Comparison of ENCODE assay signal across 17 cellular contexts in genomic region chr15:66966256-66966655, GRCh38.
A peak's percentile ranks its signal among the peaks of the same experiment; 100 is the strongest.
DNase-seq lines count a peak whose midpoint lies in the region; ATAC-seq, FAIRE-seq and TF ChIP-seq lines count a peak whose summit lies in the region.
"Had no signal": no experiment of that assay in that cellular context is flagged by ENCODE, and none has a peak within 500 bp of the region (broad histone marks: within the 10 kb centered on the region; RNA-seq: fewer than 3 reads in every experiment).

No MANE protein-coding gene starts in this region.

- no peaks in the 10 kb centered on the region for H3K4me1 ChIP-seq in DND-41 (ENCODE audit: insufficient read depth, low read length)
- no peaks in the 10 kb centered on the region for H3K4me1 ChIP-seq in IMR-90 (ENCODE audit: control insufficient read depth, insufficient read depth, low read length)
- no peaks in the 10 kb centered on the region for H3K4me1 ChIP-seq in small intestine (ENCODE audit: control insufficient read depth in 2 of 2, insufficient read depth in 1 of 2, low read depth in 1 of 2, low read length in 1 of 2)

- H3K4me3 ChIP-seq in DND-41 (ENCODE audit: low read depth in 1 of 2, low read length in 2 of 2) (no peak overlapping the region), IMR-90 (ENCODE audit: insufficient read depth, low read depth, low read length) (no peak overlapping the region), astrocyte of the spinal cord (ENCODE audit: low read depth, low read length) (no peak overlapping the region), kidney epithelial cell (ENCODE audit: low read depth, low read length) (no peak overlapping the region), small intestine (ENCODE audit: low read depth in 1 of 2, low read length in 2 of 2) (no peak overlapping the region)

- H3K36me3 ChIP-seq in DND-41 (ENCODE audit: insufficient read depth, low read length) (no peaks in the 10 kb centered on the region), IMR-90 (ENCODE audit: control insufficient read depth, insufficient read depth, low read length) (no peaks in the 10 kb centered on the region), kidney epithelial cell (ENCODE audit: control insufficient read depth, insufficient read depth, low read length) (no peaks in the 10 kb centered on the region), small intestine (ENCODE audit: control insufficient read depth in 2 of 2, insufficient read depth in 2 of 2, low read length in 2 of 2) (no peaks in the 10 kb centered on the region)

- H3K9me3 ChIP-seq in DND-41 (ENCODE audit: insufficient read depth, low read length, severe bottlenecking), result no peaks in the 10 kb centered on the region
- no peaks in the 10 kb centered on the region for H3K9me3 ChIP-seq in IMR-90 (ENCODE audit: control insufficient read depth, insufficient read depth, low read length)
- no peaks in the 10 kb centered on the region for H3K9me3 ChIP-seq in small intestine (ENCODE audit: control insufficient read depth, low read depth)

- H4K5ac ChIP-seq in IMR-90 (ENCODE audit: low read depth, low read length), result no peak overlapping the region

- no peaks in the 10 kb centered on the region for H3K27me3 Mint-ChIP-seq in activated T-cell treated with anti-CD3 and anti-CD28 coated beads, Interleukin-2, amount 50 U/mL, for 24 hours
- H3K27me3 Mint-ChIP-seq: stimulated activated naive CD8-positive, alpha-beta T cell treated with anti-CD3 and anti-CD28 coated beads, Interleukin-15, amount 100 ng/mL, for 72 hours had no signal

- no peaks in the 10 kb centered on the region for H3K79me1 ChIP-seq in IMR-90 (ENCODE audit: low read depth in 1 of 2, low read length in 2 of 2)

- H2AFZ ChIP-seq in DND-41 (ENCODE audit: low read depth, low read length) (no peak overlapping the region), IMR-90 (replicated peaks; ENCODE audit: low read length, poor library complexity) (no peak overlapping the region)

- H2AK9ac ChIP-seq in IMR-90 (replicated peaks; ENCODE audit: low read depth, low read length, poor library complexity), result no peak overlapping the region

- CTCF ChIA-PET in IMR-90 (lab: Yijun Ruan, JAX), result interaction anchor here (1.2 kb wide), 1 partner anchor 10 kb away, joined by 6 read pairs; no protein-coding TSS in a partner anchor

- no peaks in the 10 kb centered on the region for H3K79me2 ChIP-seq in DND-41 (ENCODE audit: insufficient read depth, low read length)

- no peak for DNase-seq in DND-41
- DNase-seq in IMR-90, result no peak
- DNase-seq in astrocyte of the spinal cord (ENCODE audit: low read depth, low spot score), result no peak
- DNase-seq in kidney epithelial cell (ENCODE audit: low read depth), result no peak
- DNase-seq in activated T-cell treated with anti-CD3 and anti-CD28 coated beads, Interleukin-2, amount 50 U/mL, for 24 hours, result no peak
- DNase-seq in small intestine, result no peak
- DNase-seq in effector CD4-positive, alpha-beta T cell, result no peak
- DNase-seq: activated CD8-positive, alpha-beta T cell treated with anti-CD3 and anti-CD28 coated beads, Interleukin-2, amount 10 ng/mL, durations not matched to agents 7 days and 5 days; activated gamma-delta T cell; GDM1; NCI-H146; NCI-H524 treated with DMSO at 0.1 percent for 48 hours; stimulated activated naive CD8-positive, alpha-beta T cell treated with anti-CD3 and anti-CD28 coated beads, Interleukin-15, amount 100 ng/mL, for 72 hours had no signal

- no peaks in the 10 kb centered on the region for H3K4me1 Mint-ChIP-seq in activated T-cell treated with anti-CD3 and anti-CD28 coated beads, Interleukin-2, amount 50 U/mL, for 24 hours (ENCODE audit: low read depth)
- H3K4me1 Mint-ChIP-seq: naive thymus-derived CD8-positive, alpha-beta T cell; stimulated activated naive CD8-positive, alpha-beta T cell treated with anti-CD3 and anti-CD28 coated beads, Interleukin-15, amount 100 ng/mL, for 72 hours had no signal

- H3K56ac ChIP-seq in IMR-90 (ENCODE audit: extremely low read depth, insufficient read depth, low read length), result no peak overlapping the region

- H4K91ac ChIP-seq in IMR-90 (ENCODE audit: insufficient read depth, low read depth, low read length), result no peak overlapping the region

- no peak for ATAC-seq in DND-41 (ENCODE audit: insufficient read depth, low read depth)
- ATAC-seq in IMR-90 (ENCODE audit: low read depth), result no peak
- ATAC-seq in GM21528 (IDR thresholded peaks at IDR 0.05; ENCODE audit: low FRiP score, unreplicated experiment), result no peak
- ATAC-seq: activated CD8-positive, alpha-beta T cell treated with anti-CD3 and anti-CD28 coated beads, Interleukin-2, amount 10 ng/mL, durations not matched to agents 7 days and 5 days; naive thymus-derived CD8-positive, alpha-beta T cell; stimulated activated naive CD8-positive, alpha-beta T cell treated with anti-CD3 and anti-CD28 coated beads, Interleukin-15, amount 100 ng/mL, for 72 hours had no signal

- H4K20me1 ChIP-seq in DND-41 (ENCODE audit: insufficient read depth, low read length), result no peaks in the 10 kb centered on the region
- no peaks in the 10 kb centered on the region for H4K20me1 ChIP-seq in IMR-90 (ENCODE audit: insufficient read depth, low read length)

- no peaks in the 10 kb centered on the region for H3K9me1 ChIP-seq in IMR-90 (ENCODE audit: insufficient read depth, low read length)

- H3K27me3 ChIP-seq in DND-41 (ENCODE audit: insufficient read depth, low read length, poor library complexity) (no peaks in the 10 kb centered on the region), IMR-90 (ENCODE audit: control insufficient read depth, insufficient read depth, low read length) (no peaks in the 10 kb centered on the region; the same call in 1 of the 2 replicates), kidney epithelial cell (ENCODE audit: control insufficient read depth, insufficient read depth, low read length) (no peaks in the 10 kb centered on the region), small intestine (ENCODE audit: control insufficient read depth in 2 of 2, insufficient read depth in 2 of 2, low read length in 2 of 2) (no peaks in the 10 kb centered on the region)

- no peak overlapping the region for H3K14ac ChIP-seq in IMR-90 (replicated peaks; ENCODE audit: low read depth, low read length)

- dilution Hi-C loops in IMR-90 (cut with HindIII; ENCODE audit: low sequenced_read_pairs, unreplicated experiment), result no loop called here

- no peak for FAIRE-seq in small intestine (lab: Jason Lieb, UNC)
- FAIRE-seq: TTC549 had no signal

- no peak overlapping the region for H4K8ac ChIP-seq in IMR-90 (ENCODE audit: low read depth in 2 of 2, low read length in 2 of 2)

- H3K4me2 ChIP-seq in DND-41 (ENCODE audit: insufficient read depth, low read length), result no peak overlapping the region
- no peak overlapping the region for H3K4me2 ChIP-seq in IMR-90 (ENCODE audit: low read depth, low read length)

- POLR2A ChIA-PET in IMR-90 (lab: Charles Lee; ENCODE audit: unreplicated experiment), result no interaction called here

- H3K27ac ChIP-seq in DND-41 (ENCODE audit: low read length) (no peak overlapping the region), IMR-90 (ENCODE audit: insufficient read depth, low read length) (no peak overlapping the region), small intestine (ENCODE audit: low read depth in 1 of 2, low read length in 1 of 2) (no peak overlapping the region)
- H3K27ac ChIP-seq: C4-2B had no signal

- no peak overlapping the region for H2BK15ac ChIP-seq in IMR-90 (ENCODE audit: low read depth, low read length)

- in situ Hi-C loops in IMR-90 (cut with MboI; ENCODE audit: low sequenced_read_pairs), result no loop called here
- in situ Hi-C loops in astrocyte of the spinal cord (cut with HindIII; ENCODE audit: low sequenced_read_pairs), result no loop called here

- H2AK5ac ChIP-seq in IMR-90 (ENCODE audit: low read depth, low read length), result no peak overlapping the region

- no peak overlapping the region for H2BK5ac ChIP-seq in IMR-90 (ENCODE audit: low read depth, low read length, poor library complexity, severe bottlenecking)

- no peaks in the 10 kb centered on the region for H3K36me3 Mint-ChIP-seq in activated T-cell treated with anti-CD3 and anti-CD28 coated beads, Interleukin-2, amount 50 U/mL, for 24 hours (ENCODE audit: low read depth)
- H3K36me3 Mint-ChIP-seq: naive thymus-derived CD8-positive, alpha-beta T cell had no signal

- BruUV-seq in IMR-90 (replicated peaks; lab: Mats Ljungman, UMichigan), result no TSS peak

- no peak overlapping the region for H3K27ac Mint-ChIP-seq in activated T-cell treated with anti-CD3 and anti-CD28 coated beads, Interleukin-2, amount 50 U/mL, for 24 hours
- H3K27ac Mint-ChIP-seq: activated CD8-positive, alpha-beta T cell treated with anti-CD3 and anti-CD28 coated beads, Interleukin-2, amount 10 ng/mL, durations not matched to agents 7 days and 5 days; naive thymus-derived CD8-positive, alpha-beta T cell had no signal

- no peak overlapping the region for H2BK20ac ChIP-seq in IMR-90 (ENCODE audit: low read depth, low read length)

- H3K18ac ChIP-seq in IMR-90 (ENCODE audit: low read depth, low read length), result no peak overlapping the region

- intact Hi-C loops in IMR-90 (cut with micrococcal nuclease), result no loop called here

- H3K23ac ChIP-seq in IMR-90 (ENCODE audit: low read depth, low read length), result no peak overlapping the region

- no peak overlapping the region for H3K4ac ChIP-seq in IMR-90 (ENCODE audit: low read depth, low read length)

- WGBS in IMR-90 (ENCODE audit: extremely low coverage in 2 of 2, insufficient read length in 1 of 2), 2 experiments, result no CpG with 5 or more reads among the region's 2 CpGs
- 63 to 73% (median 69%) methylated on average over 2 of the region's 2 CpGs for WGBS in small intestine, 3 donors

- H3K9ac ChIP-seq in DND-41 (ENCODE audit: low read depth, low read length), result no peak overlapping the region
- H3K9ac ChIP-seq in IMR-90 (ENCODE audit: low read depth, low read length), result no peak overlapping the region

- H2BK120ac ChIP-seq in IMR-90 (ENCODE audit: low read depth, low read length), result no peak overlapping the region

- peak; percentile 20 for TF ChIP-seq CTCF in DND-41 (IDR thresholded peaks at IDR 0.05; ENCODE audit: borderline replicate concordance, extremely low read depth, low read length, poor library complexity, severe bottlenecking)
- peak; percentile 19; the same call in 1 of the 2 replicates for TF ChIP-seq CTCF in IMR-90 (conservative IDR thresholded peaks at IDR 0.05; ENCODE audit: low read depth, low read length)
- TF ChIP-seq CTCF in astrocyte of the spinal cord (IDR thresholded peaks at IDR 0.05; ENCODE audit: low read depth, low read length), result peak; percentile 19
- peak; percentile 16 for TF ChIP-seq CTCF in kidney epithelial cell (IDR thresholded peaks at IDR 0.05; ENCODE audit: insufficient read depth, low read length, poor library complexity, severe bottlenecking)

- no peak for TF ChIP-seq POLR2A in IMR-90 (IDR thresholded peaks at IDR 0.05; ENCODE audit: low read depth, low read length)

- no peak overlapping the region for H3K4me3 Mint-ChIP-seq in activated T-cell treated with anti-CD3 and anti-CD28 coated beads, Interleukin-2, amount 50 U/mL, for 24 hours
- H3K4me3 Mint-ChIP-seq: activated CD8-positive, alpha-beta T cell treated with anti-CD3 and anti-CD28 coated beads, Interleukin-2, amount 10 ng/mL, durations not matched to agents 7 days and 5 days; naive thymus-derived CD8-positive, alpha-beta T cell; stimulated activated naive CD8-positive, alpha-beta T cell treated with anti-CD3 and anti-CD28 coated beads, Interleukin-15, amount 100 ng/mL, for 72 hours had no signal

- no peak for TF ChIP-seq RAD21 in IMR-90 (IDR thresholded peaks at IDR 0.05; ENCODE audit: low read length)

- no peaks in the 10 kb centered on the region for H3K9me3 Mint-ChIP-seq in activated T-cell treated with anti-CD3 and anti-CD28 coated beads, Interleukin-2, amount 50 U/mL, for 24 hours
- H3K9me3 Mint-ChIP-seq: naive thymus-derived CD8-positive, alpha-beta T cell; stimulated activated naive CD8-positive, alpha-beta T cell treated with anti-CD3 and anti-CD28 coated beads, Interleukin-15, amount 100 ng/mL, for 72 hours had no signal
